In genomic region chr2:182456784-182457183, GRCh38 we compare ENCODE assay signal across 28 cellular contexts. TPM values are rescaled to one million over a fixed set of nuclear protein-coding genes. Genes with fewer than 3 reads are reported as not detected.
DNase-seq lines count a peak whose midpoint lies in the region; ATAC-seq and TF ChIP-seq lines count a peak whose summit lies in the region.
"Had no signal": no experiment of that assay in that cellular context is flagged by ENCODE, and none has a peak within 500 bp of the region (broad histone marks: within the 10 kb centered on the region; RNA-seq: fewer than 3 reads in every experiment).

No MANE protein-coding gene starts in this region.

- H3K4me1 Mint-ChIP-seq in type B pancreatic cell (ENCODE audit: unreplicated experiment): no peaks in the 10 kb centered on the region
- H3K4me1 Mint-ChIP-seq: activated CD4-positive, alpha-beta T cell treated with anti-CD3 and anti-CD28 coated beads, Interleukin-2, amount 10 ng/mL, durations not matched to agents 24 days and 14 days; activated CD8-positive, alpha-beta memory T cell treated with anti-CD3 and anti-CD28 coated beads, Interleukin-2, amount 10 ng/mL, durations not matched to agents 7 days and 5 days; activated naive CD4-positive, alpha-beta T cell treated with anti-CD3 and anti-CD28 coated beads, Interleukin-2, amount 10 ng/mL, durations not matched to agents 7 days and 5 days; immature natural killer cell had no signal

- H3K4me3 Mint-ChIP-seq in type B pancreatic cell: no peak overlapping the region
- H3K4me3 Mint-ChIP-seq: activated CD4-positive, alpha-beta T cell treated with anti-CD3 and anti-CD28 coated beads, Interleukin-2, amount 10 ng/mL, durations not matched to agents 24 days and 14 days; activated CD8-positive, alpha-beta memory T cell treated with anti-CD3 and anti-CD28 coated beads, Interleukin-2, amount 10 ng/mL, durations not matched to agents 7 days and 5 days; activated naive CD4-positive, alpha-beta T cell treated with anti-CD3 and anti-CD28 coated beads, Interleukin-2, amount 10 ng/mL, durations not matched to agents 7 days and 5 days; immature natural killer cell had no signal

- no peaks in the 10 kb centered on the region for H3K27me3 Mint-ChIP-seq in type B pancreatic cell
- H3K27me3 Mint-ChIP-seq: activated CD4-positive, alpha-beta T cell treated with anti-CD3 and anti-CD28 coated beads, Interleukin-2, amount 10 ng/mL, durations not matched to agents 24 days and 14 days; activated CD8-positive, alpha-beta memory T cell treated with anti-CD3 and anti-CD28 coated beads, Interleukin-2, amount 10 ng/mL, durations not matched to agents 7 days and 5 days; activated naive CD4-positive, alpha-beta T cell treated with anti-CD3 and anti-CD28 coated beads, Interleukin-2, amount 10 ng/mL, durations not matched to agents 7 days and 5 days had no signal

- H3K79me1 ChIP-seq in IMR-90 (ENCODE audit: low read depth in 1 of 2, low read length in 2 of 2): no peaks in the 10 kb centered on the region

- no peak overlapping the region for H2AFZ ChIP-seq in IMR-90 (replicated peaks; ENCODE audit: low read length, poor library complexity)

- H3K4me3 ChIP-seq in AG04450 (ENCODE audit: low read depth, low read length): no peak overlapping the region
- H3K4me3 ChIP-seq in IMR-90 (ENCODE audit: insufficient read depth, low read depth, low read length): no peak overlapping the region
- H3K4me3 ChIP-seq in cardiac fibroblast (replicated peaks in 1 of 2; ENCODE audit: low read depth in 2 of 2, low read length in 2 of 2): no peak overlapping the region
- H3K4me3 ChIP-seq in SJCRH30: no peak overlapping the region
- H3K4me3 ChIP-seq: ascending aorta; BLaER1 treated with 17β-estradiol and CSF1 and Interleukin-3, amounts not matched to agents 10 nM and 100 nM; esophagus muscularis mucosa; HAP-1; heart left ventricle; K562; lung; right atrium auricular region had no signal

- H2AK9ac ChIP-seq in IMR-90 (replicated peaks; ENCODE audit: low read depth, low read length, poor library complexity): no peak overlapping the region

- H4K20me1 ChIP-seq in IMR-90 (ENCODE audit: insufficient read depth, low read length): no peaks in the 10 kb centered on the region
- H4K20me1 ChIP-seq: BLaER1 treated with 17β-estradiol and CSF1 and Interleukin-3, amounts not matched to agents 10 nM and 100 nM had no signal

- H3K4ac ChIP-seq in IMR-90 (ENCODE audit: low read depth, low read length): no peak overlapping the region

- no peak for TF ChIP-seq POLR2A in IMR-90 (IDR thresholded peaks at IDR 0.05; ENCODE audit: low read depth, low read length)

- WGBS in IMR-90 (ENCODE audit: extremely low coverage in 2 of 2, insufficient read length in 1 of 2), 2 experiments: no CpG with 5 or more reads among the region's 4 CpGs

- H4K5ac ChIP-seq in IMR-90 (ENCODE audit: low read depth, low read length): no peak overlapping the region

- no peak overlapping the region for H2BK120ac ChIP-seq in IMR-90 (ENCODE audit: low read depth, low read length)

- no peak overlapping the region for H2AK5ac ChIP-seq in IMR-90 (ENCODE audit: low read depth, low read length)

- H3K27ac Mint-ChIP-seq in type B pancreatic cell: no peak overlapping the region
- H3K27ac Mint-ChIP-seq: activated CD4-positive, alpha-beta T cell treated with anti-CD3 and anti-CD28 coated beads, Interleukin-2, amount 10 ng/mL, durations not matched to agents 24 days and 14 days; activated CD8-positive, alpha-beta memory T cell treated with anti-CD3 and anti-CD28 coated beads, Interleukin-2, amount 10 ng/mL, durations not matched to agents 7 days and 5 days; activated naive CD4-positive, alpha-beta T cell treated with anti-CD3 and anti-CD28 coated beads, Interleukin-2, amount 10 ng/mL, durations not matched to agents 7 days and 5 days; immature natural killer cell had no signal

- H3K36me3 Mint-ChIP-seq in type B pancreatic cell: no peaks in the 10 kb centered on the region
- H3K36me3 Mint-ChIP-seq: activated CD8-positive, alpha-beta memory T cell treated with anti-CD3 and anti-CD28 coated beads, Interleukin-2, amount 10 ng/mL, durations not matched to agents 7 days and 5 days; activated naive CD4-positive, alpha-beta T cell treated with anti-CD3 and anti-CD28 coated beads, Interleukin-2, amount 10 ng/mL, durations not matched to agents 7 days and 5 days; immature natural killer cell had no signal

- no peaks in the 10 kb centered on the region for H3K27me3 ChIP-seq in AG04450 (ENCODE audit: control insufficient read depth, insufficient read depth, low read length)
- H3K27me3 ChIP-seq in IMR-90 (ENCODE audit: control insufficient read depth, insufficient read depth, low read length): no peaks in the 10 kb centered on the region
- H3K27me3 ChIP-seq in SJCRH30: no peaks in the 10 kb centered on the region
- H3K27me3 ChIP-seq: ascending aorta; BLaER1 treated with 17β-estradiol and CSF1 and Interleukin-3, amounts not matched to agents 10 nM and 100 nM; esophagus muscularis mucosa; heart left ventricle; right atrium auricular region had no signal

- H4K8ac ChIP-seq in IMR-90 (ENCODE audit: low read depth in 2 of 2, low read length in 2 of 2): no peak overlapping the region

- TF ChIP-seq RAD21 in IMR-90 (IDR thresholded peaks at IDR 0.05; ENCODE audit: low read length): no peak

- no peak overlapping the region for H3K4me2 ChIP-seq in IMR-90 (ENCODE audit: low read depth, low read length)
- H3K4me2 ChIP-seq: BLaER1 treated with 17β-estradiol and CSF1 and Interleukin-3, amounts not matched to agents 10 nM and 100 nM had no signal

- H3K9me1 ChIP-seq in IMR-90 (ENCODE audit: insufficient read depth, low read length): no peaks in the 10 kb centered on the region

- H2BK5ac ChIP-seq in IMR-90 (ENCODE audit: low read depth, low read length, poor library complexity, severe bottlenecking): no peak overlapping the region

- H4K91ac ChIP-seq in IMR-90 (ENCODE audit: insufficient read depth, low read depth, low read length): no peak overlapping the region

- no peak overlapping the region for H3K9ac ChIP-seq in IMR-90 (ENCODE audit: low read depth, low read length)
- H3K9ac ChIP-seq: BLaER1 treated with 17β-estradiol and CSF1 and Interleukin-3, amounts not matched to agents 10 nM and 100 nM had no signal

- peak overlapping the region; percentile 16; the same call in 1 of the 2 replicates for H3K18ac ChIP-seq in IMR-90 (ENCODE audit: low read depth, low read length)

- POLR2A ChIA-PET in AG04450 (lab: Yijun Ruan, JAX): no interaction called here
- POLR2A ChIA-PET in IMR-90 (lab: Charles Lee; ENCODE audit: unreplicated experiment): no interaction called here

- intact Hi-C loops in IMR-90 (cut with micrococcal nuclease): no loop called here

- H3K36me3 ChIP-seq in IMR-90 (ENCODE audit: control insufficient read depth, insufficient read depth, low read length) (no peaks in the 10 kb centered on the region), SJCRH30 (no peaks in the 10 kb centered on the region)
- H3K36me3 ChIP-seq: ascending aorta; BLaER1 treated with 17β-estradiol and CSF1 and Interleukin-3, amounts not matched to agents 10 nM and 100 nM; esophagus muscularis mucosa; HAP-1; heart left ventricle; right atrium auricular region had no signal

- H2BK20ac ChIP-seq in IMR-90 (ENCODE audit: low read depth, low read length): no peak overlapping the region

- no TSS peak for BruUV-seq in IMR-90 (replicated peaks; lab: Mats Ljungman, UMichigan)

- no peaks in the 10 kb centered on the region for H3K9me3 Mint-ChIP-seq in type B pancreatic cell
- H3K9me3 Mint-ChIP-seq: activated CD4-positive, alpha-beta T cell treated with anti-CD3 and anti-CD28 coated beads, Interleukin-2, amount 10 ng/mL, durations not matched to agents 24 days and 14 days; activated naive CD4-positive, alpha-beta T cell treated with anti-CD3 and anti-CD28 coated beads, Interleukin-2, amount 10 ng/mL, durations not matched to agents 7 days and 5 days had no signal

- in situ Hi-C loops in IMR-90 (cut with MboI; ENCODE audit: low sequenced_read_pairs): no loop called here

- H2BK15ac ChIP-seq in IMR-90 (ENCODE audit: low read depth, low read length): no peak overlapping the region

- no peak overlapping the region for H3K14ac ChIP-seq in IMR-90 (replicated peaks; ENCODE audit: low read depth, low read length)

- no peaks in the 10 kb centered on the region for H3K4me1 ChIP-seq in IMR-90 (ENCODE audit: control insufficient read depth, insufficient read depth, low read length)
- no peaks in the 10 kb centered on the region for H3K4me1 ChIP-seq in SJCRH30
- H3K4me1 ChIP-seq: ascending aorta; BLaER1 treated with 17β-estradiol and CSF1 and Interleukin-3, amounts not matched to agents 10 nM and 100 nM; esophagus muscularis mucosa; HAP-1; right atrium auricular region had no signal

- ATAC-seq in IMR-90 (ENCODE audit: low read depth): peak; percentile 94
- ATAC-seq: activated CD8-positive, alpha-beta memory T cell treated with anti-CD3 and anti-CD28 coated beads, Interleukin-2, amount 10 ng/mL, durations not matched to agents 7 days and 5 days; heart left ventricle; K562; Panc1 had no signal

- H3K56ac ChIP-seq in IMR-90 (ENCODE audit: extremely low read depth, insufficient read depth, low read length): no peak overlapping the region

- H3K9me3 ChIP-seq in AG04450 (ENCODE audit: control insufficient read depth, insufficient read depth, low read length) (no peaks in the 10 kb centered on the region), IMR-90 (ENCODE audit: control insufficient read depth, insufficient read depth, low read length) (no peaks in the 10 kb centered on the region), SJCRH30 (replicated peaks) (no peaks in the 10 kb centered on the region)
- H3K9me3 ChIP-seq: ascending aorta; BLaER1 treated with 17β-estradiol and CSF1 and Interleukin-3, amounts not matched to agents 10 nM and 100 nM; esophagus muscularis mucosa; HAP-1; heart left ventricle; right atrium auricular region had no signal

- no peak overlapping the region for H3K23ac ChIP-seq in IMR-90 (ENCODE audit: low read depth, low read length)

- no peak overlapping the region for H3K27ac ChIP-seq in AG04450 (ENCODE audit: low read depth, low read length)
- no peak overlapping the region for H3K27ac ChIP-seq in IMR-90 (ENCODE audit: insufficient read depth, low read length)
- H3K27ac ChIP-seq in SJCRH30: no peak overlapping the region
- H3K27ac ChIP-seq: 22Rv1; ascending aorta; BLaER1 treated with 17β-estradiol and CSF1 and Interleukin-3, amounts not matched to agents 10 nM and 100 nM; esophagus muscularis mucosa; heart left ventricle; right atrium auricular region had no signal

- no peak for TF ChIP-seq CTCF in AG04450 (IDR thresholded peaks at IDR 0.05; ENCODE audit: low read depth, low read length)
- TF ChIP-seq CTCF in IMR-90 (conservative IDR thresholded peaks at IDR 0.05; ENCODE audit: low read depth, low read length): no peak
- TF ChIP-seq CTCF in cardiac fibroblast (IDR thresholded peaks at IDR 0.05; ENCODE audit: low read depth, low read length): no peak
- no peak for TF ChIP-seq CTCF in type B pancreatic cell (conservative IDR thresholded peaks at IDR 0.05)

- CTCF ChIA-PET in AG04450 (lab: Charles Lee): no interaction called here
- CTCF ChIA-PET in IMR-90 (lab: Yijun Ruan, JAX): no interaction called here

- DNase-seq in AG04450 (ENCODE audit: low read depth, low spot score) (peak; percentile 15), IMR-90 (peak; percentile 57), cardiac fibroblast (ENCODE audit: low read depth in 2 of 2) (peak; percentile 15 to 71), iris pigment epithelial cell (ENCODE audit: low read depth) (peak; percentile 58), GDM1 (lab: John Stamatoyannopoulos, UW) (no peak), type B pancreatic cell (ENCODE audit: extremely low spot score, unreplicated experiment) (no peak), SJCRH30 (no peak), occipital lobe (lab: John Stamatoyannopoulos, UW) (no peak)
- DNase-seq: activated CD4-positive, alpha-beta T cell treated with anti-CD3 and anti-CD28 coated beads, Interleukin-2, amount 10 ng/mL, durations not matched to agents 24 days and 14 days; activated CD8-positive, alpha-beta memory T cell treated with anti-CD3 and anti-CD28 coated beads, Interleukin-2, amount 10 ng/mL, durations not matched to agents 7 days and 5 days; activated naive CD4-positive, alpha-beta T cell treated with anti-CD3 and anti-CD28 coated beads, Interleukin-2, amount 10 ng/mL, durations not matched to agents 7 days and 5 days; effector memory CD4-positive, alpha-beta T cell; heart left ventricle; immature natural killer cell; NCI-H1436; NCI-H510A treated with DMSO at 0.1 percent for 48 hours; NK-92 treated with Interleukin-12 subunit alpha and Interleukin-12 subunit beta, amount 100 ng/mL, for 24 hours; nucleus accumbens; T-helper 2 cell had no signal

- dilution Hi-C loops in IMR-90 (cut with HindIII; ENCODE audit: low sequenced_read_pairs, unreplicated experiment): no loop called here

RNA-seq across cellular contexts. Expression of gene PDE1A, which starts 29.9 kb away (rescaled TPM):
- polyA plus RNA-seq in AG04450 (2011; rRNA removed) (3.2 and 4.3 TPM in 2 replicates), IMR-90 (2012; rRNA removed) (0.24 and 0.26 TPM in 2 replicates)
- 2.6 and 3.0 TPM in 2 replicates for polyA minus RNA-seq in AG04450 (2011; rRNA and poly(A)+ RNA removed)
- total RNA-seq in IMR-90 (2012; rRNA removed) (0.83 and 0.90 TPM in 2 replicates), type B pancreatic cell (ENCODE audit: low replicate concordance) (1.3 and 3.6 TPM in 2 replicates), occipital lobe (42.1 TPM)
- polyA plus RNA-seq in IMR-90 (2012; cell fraction: cytosol; rRNA removed): 0.04 and 0.12 TPM in 2 replicates
- 0.05 and 0.34 TPM in 2 replicates for polyA plus RNA-seq in IMR-90 (2012; cell fraction: nucleus; rRNA removed; ENCODE audit: low replicate concordance)
- total RNA-seq in SJCRH30 (2014; rRNA removed; shearing (Covaris generic)): 1.1 and 1.6 TPM in 2 replicates
- total RNA-seq: activated CD4-positive, alpha-beta T cell treated with anti-CD3 and anti-CD28 coated beads, Interleukin-2, amount 10 ng/mL, durations not matched to agents 24 days and 14 days; activated CD8-positive, alpha-beta memory T cell treated with anti-CD3 and anti-CD28 coated beads, Interleukin-2, amount 10 ng/mL, durations not matched to agents 7 days and 5 days had no signal

Comparison
In these comparisons a context has a peak if more than half of its experiments do, and no peak if none do; other contexts are left out.
1. DNase-seq: peak in AG04450 (single experiment), IMR-90 (single experiment), cardiac fibroblast (2 of 2) and iris pigment epithelial cell (single experiment); none in GDM1 (single experiment), type B pancreatic cell (single experiment), SJCRH30 (0 of 2) and occipital lobe (single experiment).